15 cellular contexts compared by ENCODE assay signal in the genomic region with DNA sequence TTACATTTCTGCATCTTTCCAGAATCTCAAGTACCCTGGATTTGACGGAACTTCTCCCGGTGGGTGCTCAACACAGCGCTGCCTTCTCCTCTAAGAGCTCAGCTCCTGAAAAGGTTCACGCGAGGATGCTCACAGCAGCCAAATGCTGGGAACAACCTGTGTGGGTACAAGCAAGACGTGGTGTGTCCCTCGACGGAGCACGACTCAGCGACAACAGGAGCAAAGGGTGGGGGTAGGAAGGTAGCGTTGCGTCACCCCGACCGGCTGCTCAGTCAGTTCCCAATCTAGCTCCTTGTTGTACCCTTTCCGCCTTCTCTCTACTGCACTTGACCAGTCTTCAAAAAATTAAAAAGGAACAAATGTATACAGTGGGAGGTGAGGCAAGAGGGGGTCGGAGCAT.
DNase-seq lines count a peak whose midpoint lies in the region; ATAC-seq and TF ChIP-seq lines count a peak whose summit lies in the region.
"Had no signal": no experiment of that assay in that cellular context is flagged by ENCODE, and none has a peak within 500 bp of the region (broad histone marks: within the 10 kb centered on the region; RNA-seq: fewer than 3 reads in every experiment).

No MANE protein-coding gene starts in this region.

- no peak for TF ChIP-seq CTCF in transverse colon (IDR thresholded peaks at IDR 0.05)

- 86 to 94% methylated on average over 7 to 16 of the region's 16 CpGs for WGBS in transverse colon (ENCODE audit: low coverage in 1 of 2), 2 donors

- H3K9me3 ChIP-seq in NT2/D1 (ENCODE audit: insufficient read depth, low read length), result no peaks in the 10 kb centered on the region
- H3K9me3 ChIP-seq in iPS-20b (ENCODE audit: insufficient read depth, low read depth, low read length), result peaks cover 2% of the 10 kb centered on the region; the same call in 1 of the 2 replicates
- H3K9me3 ChIP-seq in transverse colon, result no peaks in the 10 kb centered on the region

- peak; percentile 31 for DNase-seq in activated effector memory CD4-positive, alpha-beta T cell treated with anti-CD3 and anti-CD28 coated beads, Interleukin-2, amount 50 U/mL, for 16 hours
- DNase-seq in activated effector memory CD4-positive, alpha-beta T cell treated with Interleukin-2 at 50 U/mL for 16 hours, result no peak
- DNase-seq in NT2/D1 (ENCODE audit: low read depth, low spot score) (peak; percentile 54), transverse colon (no peak), T-helper 9 cell (no peak)
- DNase-seq: C1 segment of cervical spinal cord, KG1, NCI-H1417, NCI-H2081, NCI-H226, NCI-H526, SHP77 treated with DMSO at 0.1 percent for 48 hours had no signal

- TF ChIP-seq POLR2A in transverse colon (IDR thresholded peaks at IDR 0.05), result no peak

- H3K4me3 ChIP-seq in NT2/D1 (ENCODE audit: insufficient read length, low read depth), result no peak overlapping the region
- H3K4me3 ChIP-seq in iPS-20b (ENCODE audit: low read length), result no peak overlapping the region
- H3K4me3 ChIP-seq in transverse colon, result no peak overlapping the region

- in situ Hi-C loops in transverse colon (cut with MboI; ENCODE audit: low pct_ligation_motif_present in 1 of 4, low pct_unique_long_range_greater_than_20kb in 1 of 4, low sequenced_read_pairs in 3 of 4), result no loop called here

- ATAC-seq in GM21717 (IDR thresholded peaks at IDR 0.05; ENCODE audit: unreplicated experiment) (no peak), GM21576 (IDR thresholded peaks at IDR 0.05; ENCODE audit: unreplicated experiment) (no peak)

- intact Hi-C loops in transverse colon (cut with DNase I; ENCODE audit: low total_unique reads), result no loop called here

- peak; percentile 59 for TF ChIP-seq EP300 in transverse colon (IDR thresholded peaks at IDR 0.05; ENCODE audit: low read depth)

- H3K4me1 ChIP-seq in NT2/D1 (ENCODE audit: insufficient read depth, insufficient read length) (peaks cover 8% of the 10 kb centered on the region), iPS-20b (ENCODE audit: insufficient read depth, low read length) (peaks cover 38% of the 10 kb centered on the region; the same call in 1 of the 2 replicates), transverse colon (peaks cover 0 to 3% (median 0%) of the 10 kb centered on the region in 4 donors)

- H3K27ac ChIP-seq in iPS-20b (ENCODE audit: low read length) (no peak overlapping the region), transverse colon (peak overlapping the region in 3 of 4 donors; percentile 43 to 54 (median 44))

- H3K36me3 ChIP-seq in NT2/D1 (ENCODE audit: insufficient read depth, insufficient read length, low read length), result no peaks in the 10 kb centered on the region
- H3K36me3 ChIP-seq in iPS-20b (ENCODE audit: insufficient read depth, low read depth, low read length), result no peaks in the 10 kb centered on the region
- no peaks in the 10 kb centered on the region for H3K36me3 ChIP-seq in transverse colon

- H3K27me3 ChIP-seq in NT2/D1 (ENCODE audit: insufficient read depth, insufficient read length) (no peaks in the 10 kb centered on the region), iPS-20b (ENCODE audit: insufficient read depth, low read length) (no peaks in the 10 kb centered on the region), transverse colon (no peaks in the 10 kb centered on the region)

- H3K9ac ChIP-seq in NT2/D1 (ENCODE audit: insufficient read length, low read depth) (no peak overlapping the region), iPS-20b (ENCODE audit: low read depth, low read length) (peak overlapping the region; percentile 13; the same call in 1 of the 2 replicates)

Comparison
In these comparisons a context has a peak if more than half of its experiments do, and no peak if none do; other contexts are left out.
1. DNase-seq: peak in activated effector memory CD4-positive, alpha-beta T cell treated with anti-CD3 and anti-CD28 coated beads, Interleukin-2, amount 50 U/mL, for 16 hours (single experiment) and NT2/D1 (single experiment); none in activated effector memory CD4-positive, alpha-beta T cell treated with Interleukin-2 at 50 U/mL for 16 hours (single experiment), transverse colon (single experiment) and T-helper 9 cell (single experiment).